Comparison of ENCODE assay signal across 28 cellular contexts in genomic region chr20:59634435-59635005, GRCh38. TPM values are rescaled to one million over a fixed set of nuclear protein-coding genes. Genes with fewer than 3 reads are reported as not detected.
DNase-seq lines count a peak whose midpoint lies in the region; ATAC-seq lines count a peak whose summit lies in the region.
"Had no signal": no experiment of that assay in that cellular context is flagged by ENCODE, and none has a peak within 500 bp of the region (broad histone marks: within the 10 kb centered on the region; RNA-seq: fewer than 3 reads in every experiment).

No MANE protein-coding gene starts in this region.

- no peaks in the 10 kb centered on the region for H3K27me3 ChIP-seq in layer of hippocampus (ENCODE audit: control insufficient read depth, insufficient read depth, low read length)
- H3K27me3 ChIP-seq: gastrocnemius medialis, pancreas had no signal

- DNase-seq in Caki2 (ENCODE audit: low read depth) (peak; percentile 25), SW480 (ENCODE audit: low spot score) (peak; percentile 37), substantia nigra (lab: John Stamatoyannopoulos, UW) (no peak), NCI-H187 treated with DMSO at 0.1 percent for 48 hours (lab: John Stamatoyannopoulos, UW) (no peak)
- DNase-seq: activated CD4-positive, alpha-beta T cell treated with anti-CD3 and anti-CD28 coated beads for 48 hours; activated naive CD4-positive, alpha-beta T cell; activated T-cell treated with anti-CD3 and anti-CD28 coated beads, Interleukin-2, amount 50 U/mL, for 4 hours; gastrocnemius medialis; left cardiac atrium; NCI-H1105; NCI-H187; NCI-H524 treated with DMSO at 0.1 percent for 48 hours; nephron progenitor cell; pancreas; SIG-M5; stimulated activated CD4-positive, alpha-beta T cell treated with anti-CD3 and anti-CD28 coated beads, Interleukin-2, amount 100 ng/mL, for 24 hours; stimulated activated naive CD8-positive, alpha-beta T cell treated with anti-CD3 and anti-CD28 coated beads, Interleukin-15, Interleukin-2, amounts not matched to agents 100 U/mL and 50 U/mL, for 24 hours had no signal

- in situ Hi-C loops in Caki2 (cut with HindIII; ENCODE audit: low pct_unique_long_range_greater_than_20kb, low sequenced_read_pairs) = no loop called here

- ATAC-seq in HG02852 (IDR thresholded peaks at IDR 0.05; ENCODE audit: unreplicated experiment) (no peak), HG02759 (IDR thresholded peaks at IDR 0.05; ENCODE audit: unreplicated experiment) (no peak)
- ATAC-seq: activated T-cell treated with anti-CD3 and anti-CD28 coated beads, Interleukin-2, amount 50 U/mL, for 4 hours; gastrocnemius medialis; K562; left cardiac atrium; Panc1; pancreas; stimulated activated naive CD8-positive, alpha-beta T cell treated with anti-CD3 and anti-CD28 coated beads, Interleukin-15, Interleukin-2, amounts not matched to agents 100 U/mL and 50 U/mL, for 24 hours had no signal

- peak overlapping the region; percentile 42 for H3K27ac ChIP-seq in layer of hippocampus (ENCODE audit: low read depth, low read length)
- H3K27ac ChIP-seq in substantia nigra (ENCODE audit: low read depth, low read length, poor library complexity, severe bottlenecking) = peak overlapping the region; percentile 58
- H3K27ac ChIP-seq: gastrocnemius medialis, pancreas, VCaP had no signal

RNA-seq across cellular contexts. Expression of gene PHACTR3, which starts 30.2 kb away (rescaled TPM):
- total RNA-seq in Caki2 (2014; rRNA removed; shearing (Covaris generic); ENCODE audit: low replicate concordance) = not detected in 2 replicates
- total RNA-seq: activated CD8-positive, alpha-beta memory T cell treated with anti-CD3 and anti-CD28 coated beads for 36 hours; endothelial cell of umbilical vein; fibroblast of lung; G401; K562; M059J had no signal

Comparison
In these comparisons a context has a peak if more than half of its experiments do, and no peak if none do; other contexts are left out.
1. DNase-seq: peak in Caki2 (single experiment) and SW480 (single experiment); none in substantia nigra (0 of 49) and NCI-H187 treated with DMSO at 0.1 percent for 48 hours (single experiment).